Comparison of ENCODE assay signal across 20 cellular contexts in the genomic region with DNA sequence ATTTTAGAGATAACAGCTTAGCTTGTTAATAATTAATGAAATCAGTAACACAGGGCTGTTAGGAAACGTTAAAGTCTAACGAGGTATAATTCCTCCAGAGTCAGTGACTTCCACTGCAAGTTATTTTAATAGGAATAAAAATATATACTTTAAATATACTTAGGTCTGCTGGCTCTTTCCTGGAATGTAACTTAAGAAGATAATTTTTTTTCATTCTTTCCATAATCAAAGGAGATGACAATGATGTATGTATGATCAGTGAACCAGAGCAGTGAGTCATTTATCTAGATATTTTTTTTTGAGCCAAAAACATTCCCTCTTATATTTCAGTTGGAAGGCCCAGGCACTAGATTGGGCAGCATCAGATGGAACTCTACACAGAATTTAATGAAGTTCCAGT.
"Had no signal": no experiment of that assay in that cellular context is flagged by ENCODE, and none has a peak within 500 bp of the region (broad histone marks: within the 10 kb centered on the region; RNA-seq: fewer than 3 reads in every experiment).

No MANE protein-coding gene starts in this region.

- H3K27me3 Mint-ChIP-seq: activated CD4-positive, alpha-beta T cell treated with anti-CD3 and anti-CD28 coated beads for 36 hours; activated CD8-positive, alpha-beta T cell treated with anti-CD3 and anti-CD28 coated beads for 36 hours; activated naive CD4-positive, alpha-beta T cell treated with anti-CD3 and anti-CD28 coated beads, Interleukin-2, amount 50 U/mL, for 24 hours; brain; central memory CD8-positive, alpha-beta T cell had no signal

- H3K9me3 Mint-ChIP-seq: activated CD8-positive, alpha-beta T cell treated with anti-CD3 and anti-CD28 coated beads for 36 hours; activated naive CD4-positive, alpha-beta T cell treated with anti-CD3 and anti-CD28 coated beads, Interleukin-2, amount 50 U/mL, for 24 hours; brain had no signal

- H3K4me1 Mint-ChIP-seq: activated CD4-positive, alpha-beta T cell treated with anti-CD3 and anti-CD28 coated beads for 36 hours; activated naive CD4-positive, alpha-beta T cell treated with anti-CD3 and anti-CD28 coated beads, Interleukin-2, amount 50 U/mL, for 24 hours; central memory CD8-positive, alpha-beta T cell had no signal

- H3K27ac ChIP-seq: ascending aorta, VCaP had no signal

- H3K27ac Mint-ChIP-seq: activated CD4-positive, alpha-beta T cell treated with anti-CD3 and anti-CD28 coated beads for 36 hours; activated CD8-positive, alpha-beta T cell treated with anti-CD3 and anti-CD28 coated beads for 36 hours; activated naive CD4-positive, alpha-beta T cell treated with anti-CD3 and anti-CD28 coated beads, Interleukin-2, amount 50 U/mL, for 24 hours; brain had no signal

- H3K27me3 ChIP-seq: ascending aorta had no signal

- ATAC-seq: activated CD4-positive, alpha-beta T cell treated with anti-CD3 and anti-CD28 coated beads for 36 hours; activated CD8-positive, alpha-beta T cell treated with anti-CD3 and anti-CD28 coated beads for 36 hours; PC-3 had no signal

- H3K4me1 ChIP-seq: ascending aorta had no signal

- H3K9me3 ChIP-seq: ascending aorta had no signal

- H3K4me3 ChIP-seq: ascending aorta had no signal

- H3K36me3 Mint-ChIP-seq: activated naive CD4-positive, alpha-beta T cell treated with anti-CD3 and anti-CD28 coated beads, Interleukin-2, amount 50 U/mL, for 24 hours had no signal

- DNase-seq: activated CD4-positive, alpha-beta T cell treated with anti-CD3 and anti-CD28 coated beads for 36 hours; activated CD8-positive, alpha-beta memory T cell treated with anti-CD3 and anti-CD28 coated beads, Interleukin-2, amount 50 U/mL, for 4 hours; activated CD8-positive, alpha-beta T cell treated with anti-CD3 and anti-CD28 coated beads for 36 hours; activated naive CD4-positive, alpha-beta T cell; activated T-cell treated with anti-CD3 and anti-CD28 coated beads, Interleukin-2, amount 50 U/mL, for 1 hour; KG1; NCI-H1048; NCI-H146; NCI-H187 treated with DMSO at 0.1 percent for 48 hours; NCI-H2081 treated with DMSO at 0.1 percent for 48 hours; NCI-H446; NCI-H524; PC-3; SIG-M5; T-helper 1 cell had no signal

- H3K4me3 Mint-ChIP-seq: activated CD4-positive, alpha-beta T cell treated with anti-CD3 and anti-CD28 coated beads for 36 hours; activated CD8-positive, alpha-beta T cell treated with anti-CD3 and anti-CD28 coated beads for 36 hours; activated naive CD4-positive, alpha-beta T cell treated with anti-CD3 and anti-CD28 coated beads, Interleukin-2, amount 50 U/mL, for 24 hours; brain; central memory CD8-positive, alpha-beta T cell had no signal

- H3K36me3 ChIP-seq: ascending aorta had no signal
